ENCODE assay signal across 32 cellular contexts in the genomic region with DNA sequence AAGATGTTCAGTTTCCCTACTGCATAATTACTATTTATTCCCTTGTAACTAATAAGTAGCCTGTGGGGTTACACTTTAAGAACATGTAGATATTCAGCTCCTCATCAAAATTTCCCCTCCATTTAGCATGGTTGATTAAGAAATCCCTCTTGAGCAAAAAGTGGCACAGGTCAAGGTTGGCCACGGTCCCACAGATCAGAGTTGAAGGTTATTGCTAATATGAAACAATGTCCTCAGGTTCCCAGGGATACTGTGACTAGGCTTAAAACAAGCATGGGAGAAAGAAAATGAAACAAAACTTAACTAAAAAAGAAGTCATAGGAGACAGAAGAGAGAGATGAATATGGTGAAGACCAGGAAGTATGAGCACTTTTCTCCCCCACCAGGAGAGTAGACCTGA.
"Had no signal": no experiment of that assay in that cellular context is flagged by ENCODE, and none has a peak within 500 bp of the region (broad histone marks: within the 10 kb centered on the region; RNA-seq: fewer than 3 reads in every experiment).

No MANE protein-coding gene starts in this region.

- H3K27ac ChIP-seq: Peyer's patch, SJCRH30, SK-N-MC had no signal

- H3K4me1 ChIP-seq: Peyer's patch, SJCRH30 had no signal

- H3K27me3 ChIP-seq: MG63, Peyer's patch, SJCRH30 had no signal

- H3K4me1 Mint-ChIP-seq: T-cell had no signal

- ATAC-seq: PC-3, SK-N-SH treated with all-trans-retinoic acid at 6 μM for 48 hours, T-cell had no signal

- H3K4me3 Mint-ChIP-seq: T-cell had no signal

- H3K36me3 Mint-ChIP-seq: T-cell had no signal

- H3K36me3 ChIP-seq: MG63, SJCRH30 had no signal

- H3K9me3 ChIP-seq: MG63, Peyer's patch, SJCRH30 had no signal

- DNase-seq: Kasumi-1, MG63, NCI-H1048, NCI-H1092 treated with DMSO at 0.1 percent for 48 hours, NCI-H1105 treated with DMSO at 0.1 percent for 48 hours, NCI-H1417, NCI-H1436, NCI-H146, NCI-H1694, NCI-H187, NCI-H1930, NCI-H2029 treated with DMSO at 0.1 percent for 48 hours, NCI-H2081 treated with DMSO at 0.1 percent for 48 hours, NCI-H2107, NCI-H2171, NCI-H226, NCI-H446 treated with DMSO at 0.1 percent for 48 hours, NCI-H510A, NCI-H524, NCI-H526, NCI-H69, NCI-H748 treated with DMSO at 0.1 percent for 48 hours, NCI-H82, PC-3, Peyer's patch, RPMI8226, SHP77, SIG-M5, SJCRH30, T-cell had no signal

- H3K4me3 ChIP-seq: MG63, Peyer's patch, SJCRH30, SK-N-MC had no signal

- H3K27ac Mint-ChIP-seq: T-cell had no signal

- H3K9me3 Mint-ChIP-seq: T-cell had no signal
